ENCODE assay signal across 1 cellular context in genomic region chr5:16418471-16418922, GRCh38.
A peak's percentile ranks its signal among the peaks of the same experiment; 100 is the strongest.
TF ChIP-seq lines count a peak whose summit lies in the region.

No MANE protein-coding gene starts in this region.

TF ChIP-seq in K562, 482 proteins besides CTCF, POLR2A, EP300 and RAD21 (continued from another document and continues in another):
- TF ChIP-seq, protein P1, sequence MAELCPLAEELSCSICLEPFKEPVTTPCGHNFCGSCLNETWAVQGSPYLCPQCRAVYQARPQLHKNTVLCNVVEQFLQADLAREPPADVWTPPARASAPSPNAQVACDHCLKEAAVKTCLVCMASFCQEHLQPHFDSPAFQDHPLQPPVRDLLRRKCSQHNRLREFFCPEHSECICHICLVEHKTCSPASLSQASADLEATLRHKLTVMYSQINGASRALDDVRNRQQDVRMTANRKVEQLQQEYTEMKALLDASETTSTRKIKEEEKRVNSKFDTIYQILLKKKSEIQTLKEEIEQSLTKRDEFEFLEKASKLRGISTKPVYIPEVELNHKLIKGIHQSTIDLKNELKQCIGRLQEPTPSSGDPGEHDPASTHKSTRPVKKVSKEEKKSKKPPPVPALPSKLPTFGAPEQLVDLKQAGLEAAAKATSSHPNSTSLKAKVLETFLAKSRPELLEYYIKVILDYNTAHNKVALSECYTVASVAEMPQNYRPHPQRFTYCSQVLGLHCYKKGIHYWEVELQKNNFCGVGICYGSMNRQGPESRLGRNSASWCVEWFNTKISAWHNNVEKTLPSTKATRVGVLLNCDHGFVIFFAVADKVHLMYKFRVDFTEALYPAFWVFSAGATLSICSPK (IDR thresholded peaks at IDR 0.05; ENCODE audit: borderline replicate concordance), result no peak
- no peak for TF ChIP-seq EGR1 (conservative IDR thresholded peaks at IDR 0.05)
- TF ChIP-seq IRF2 (CRISPR knock-in tag; IDR thresholded peaks at IDR 0.05), result no peak
- TF ChIP-seq HCFC1 (IDR thresholded peaks at IDR 0.05; ENCODE audit: low read depth, low read length), result no peak
- TF ChIP-seq COPS2 (conservative IDR thresholded peaks at IDR 0.05), result no peak
- TF ChIP-seq JUNB (CRISPR knock-in tag; conservative IDR thresholded peaks at IDR 0.05), result no peak
- TF ChIP-seq ILK (tag; IDR thresholded peaks at IDR 0.05; ENCODE audit: borderline replicate concordance, low read depth), result peak; percentile 55; the same call in 1 of the 2 replicates
- no peak for TF ChIP-seq MXD1 (CRISPR knock-in tag; IDR thresholded peaks at IDR 0.05; ENCODE audit: borderline replicate concordance, poor library complexity, severe bottlenecking)
- TF ChIP-seq NEUROD1 (IDR thresholded peaks at IDR 0.05; ENCODE audit: borderline replicate concordance, low read depth, low read length, partially characterized antibody), result peak; percentile 22
- TF ChIP-seq HNRNPH1 (optimal IDR thresholded peaks at IDR 0.05; ENCODE audit: low read depth, low read length), result no peak
- no peak for TF ChIP-seq PRMT5 (CRISPR knock-in tag; IDR thresholded peaks at IDR 0.05)
- no peak for TF ChIP-seq ZNF174 (CRISPR knock-in tag; IDR thresholded peaks at IDR 0.05)
- TF ChIP-seq HNRNPK (IDR thresholded peaks at IDR 0.05; ENCODE audit: low read depth, low read length, poor library complexity, severe bottlenecking), result no peak
- TF ChIP-seq, protein P2, sequence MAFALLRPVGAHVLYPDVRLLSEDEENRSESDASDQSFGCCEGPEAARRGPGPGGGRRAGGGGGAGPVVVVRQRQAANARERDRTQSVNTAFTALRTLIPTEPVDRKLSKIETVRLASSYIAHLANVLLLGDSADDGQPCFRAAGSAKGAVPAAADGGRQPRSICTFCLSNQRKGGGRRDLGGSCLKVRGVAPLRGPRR (CRISPR knock-in tag; IDR thresholded peaks at IDR 0.05), result no peak; the same call in 1 of the 2 replicates
- no peak for TF ChIP-seq BHLHE40 (IDR thresholded peaks at IDR 0.05; ENCODE audit: low read length)
- no peak for TF ChIP-seq C11orf30 (IDR thresholded peaks at IDR 0.05; ENCODE audit: low read depth)
- TF ChIP-seq CEBPB (tag; IDR thresholded peaks at IDR 0.05), result no peak
- peak; percentile 86; the same call in 1 of the 2 replicates for TF ChIP-seq MEF2A (IDR thresholded peaks at IDR 0.05; ENCODE audit: control insufficient read depth, low read depth, low read length)
- no peak for TF ChIP-seq ZNF253 (CRISPR knock-in tag; conservative IDR thresholded peaks at IDR 0.05)
- TF ChIP-seq, protein P3, sequence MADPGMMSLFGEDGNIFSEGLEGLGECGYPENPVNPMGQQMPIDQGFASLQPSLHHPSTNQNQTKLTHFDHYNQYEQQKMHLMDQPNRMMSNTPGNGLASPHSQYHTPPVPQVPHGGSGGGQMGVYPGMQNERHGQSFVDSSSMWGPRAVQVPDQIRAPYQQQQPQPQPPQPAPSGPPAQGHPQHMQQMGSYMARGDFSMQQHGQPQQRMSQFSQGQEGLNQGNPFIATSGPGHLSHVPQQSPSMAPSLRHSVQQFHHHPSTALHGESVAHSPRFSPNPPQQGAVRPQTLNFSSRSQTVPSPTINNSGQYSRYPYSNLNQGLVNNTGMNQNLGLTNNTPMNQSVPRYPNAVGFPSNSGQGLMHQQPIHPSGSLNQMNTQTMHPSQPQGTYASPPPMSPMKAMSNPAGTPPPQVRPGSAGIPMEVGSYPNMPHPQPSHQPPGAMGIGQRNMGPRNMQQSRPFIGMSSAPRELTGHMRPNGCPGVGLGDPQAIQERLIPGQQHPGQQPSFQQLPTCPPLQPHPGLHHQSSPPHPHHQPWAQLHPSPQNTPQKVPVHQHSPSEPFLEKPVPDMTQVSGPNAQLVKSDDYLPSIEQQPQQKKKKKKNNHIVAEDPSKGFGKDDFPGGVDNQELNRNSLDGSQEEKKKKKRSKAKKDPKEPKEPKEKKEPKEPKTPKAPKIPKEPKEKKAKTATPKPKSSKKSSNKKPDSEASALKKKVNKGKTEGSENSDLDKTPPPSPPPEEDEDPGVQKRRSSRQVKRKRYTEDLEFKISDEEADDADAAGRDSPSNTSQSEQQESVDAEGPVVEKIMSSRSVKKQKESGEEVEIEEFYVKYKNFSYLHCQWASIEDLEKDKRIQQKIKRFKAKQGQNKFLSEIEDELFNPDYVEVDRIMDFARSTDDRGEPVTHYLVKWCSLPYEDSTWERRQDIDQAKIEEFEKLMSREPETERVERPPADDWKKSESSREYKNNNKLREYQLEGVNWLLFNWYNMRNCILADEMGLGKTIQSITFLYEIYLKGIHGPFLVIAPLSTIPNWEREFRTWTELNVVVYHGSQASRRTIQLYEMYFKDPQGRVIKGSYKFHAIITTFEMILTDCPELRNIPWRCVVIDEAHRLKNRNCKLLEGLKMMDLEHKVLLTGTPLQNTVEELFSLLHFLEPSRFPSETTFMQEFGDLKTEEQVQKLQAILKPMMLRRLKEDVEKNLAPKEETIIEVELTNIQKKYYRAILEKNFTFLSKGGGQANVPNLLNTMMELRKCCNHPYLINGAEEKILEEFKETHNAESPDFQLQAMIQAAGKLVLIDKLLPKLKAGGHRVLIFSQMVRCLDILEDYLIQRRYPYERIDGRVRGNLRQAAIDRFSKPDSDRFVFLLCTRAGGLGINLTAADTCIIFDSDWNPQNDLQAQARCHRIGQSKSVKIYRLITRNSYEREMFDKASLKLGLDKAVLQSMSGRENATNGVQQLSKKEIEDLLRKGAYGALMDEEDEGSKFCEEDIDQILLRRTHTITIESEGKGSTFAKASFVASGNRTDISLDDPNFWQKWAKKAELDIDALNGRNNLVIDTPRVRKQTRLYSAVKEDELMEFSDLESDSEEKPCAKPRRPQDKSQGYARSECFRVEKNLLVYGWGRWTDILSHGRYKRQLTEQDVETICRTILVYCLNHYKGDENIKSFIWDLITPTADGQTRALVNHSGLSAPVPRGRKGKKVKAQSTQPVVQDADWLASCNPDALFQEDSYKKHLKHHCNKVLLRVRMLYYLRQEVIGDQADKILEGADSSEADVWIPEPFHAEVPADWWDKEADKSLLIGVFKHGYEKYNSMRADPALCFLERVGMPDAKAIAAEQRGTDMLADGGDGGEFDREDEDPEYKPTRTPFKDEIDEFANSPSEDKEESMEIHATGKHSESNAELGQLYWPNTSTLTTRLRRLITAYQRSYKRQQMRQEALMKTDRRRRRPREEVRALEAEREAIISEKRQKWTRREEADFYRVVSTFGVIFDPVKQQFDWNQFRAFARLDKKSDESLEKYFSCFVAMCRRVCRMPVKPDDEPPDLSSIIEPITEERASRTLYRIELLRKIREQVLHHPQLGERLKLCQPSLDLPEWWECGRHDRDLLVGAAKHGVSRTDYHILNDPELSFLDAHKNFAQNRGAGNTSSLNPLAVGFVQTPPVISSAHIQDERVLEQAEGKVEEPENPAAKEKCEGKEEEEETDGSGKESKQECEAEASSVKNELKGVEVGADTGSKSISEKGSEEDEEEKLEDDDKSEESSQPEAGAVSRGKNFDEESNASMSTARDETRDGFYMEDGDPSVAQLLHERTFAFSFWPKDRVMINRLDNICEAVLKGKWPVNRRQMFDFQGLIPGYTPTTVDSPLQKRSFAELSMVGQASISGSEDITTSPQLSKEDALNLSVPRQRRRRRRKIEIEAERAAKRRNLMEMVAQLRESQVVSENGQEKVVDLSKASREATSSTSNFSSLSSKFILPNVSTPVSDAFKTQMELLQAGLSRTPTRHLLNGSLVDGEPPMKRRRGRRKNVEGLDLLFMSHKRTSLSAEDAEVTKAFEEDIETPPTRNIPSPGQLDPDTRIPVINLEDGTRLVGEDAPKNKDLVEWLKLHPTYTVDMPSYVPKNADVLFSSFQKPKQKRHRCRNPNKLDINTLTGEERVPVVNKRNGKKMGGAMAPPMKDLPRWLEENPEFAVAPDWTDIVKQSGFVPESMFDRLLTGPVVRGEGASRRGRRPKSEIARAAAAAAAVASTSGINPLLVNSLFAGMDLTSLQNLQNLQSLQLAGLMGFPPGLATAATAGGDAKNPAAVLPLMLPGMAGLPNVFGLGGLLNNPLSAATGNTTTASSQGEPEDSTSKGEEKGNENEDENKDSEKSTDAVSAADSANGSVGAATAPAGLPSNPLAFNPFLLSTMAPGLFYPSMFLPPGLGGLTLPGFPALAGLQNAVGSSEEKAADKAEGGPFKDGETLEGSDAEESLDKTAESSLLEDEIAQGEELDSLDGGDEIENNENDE (IDR thresholded peaks at IDR 0.05; ENCODE audit: low read depth, low read length), result no peak
- TF ChIP-seq ZSCAN29 (IDR thresholded peaks at IDR 0.05), result peak; percentile 36; the same call in 1 of the 2 replicates
- no peak for TF ChIP-seq SPI1 (IDR thresholded peaks at IDR 0.05; ENCODE audit: borderline replicate concordance, low read depth, low read length)
- TF ChIP-seq ZNF23 (CRISPR knock-in tag; IDR thresholded peaks at IDR 0.05), result peak; percentile 71
- TF ChIP-seq ZBTB34 (CRISPR knock-in tag; IDR thresholded peaks at IDR 0.05), result peak; percentile 74; the same call in 1 of the 2 replicates
- no peak for TF ChIP-seq RBM39 (optimal IDR thresholded peaks at IDR 0.05; ENCODE audit: low read depth, low read length)
- no peak for TF ChIP-seq RFX7 (CRISPR knock-in tag; IDR thresholded peaks at IDR 0.05)
- TF ChIP-seq BMI1 (IDR thresholded peaks at IDR 0.05; ENCODE audit: low read length), result no peak
- no peak for TF ChIP-seq PHF21A (IDR thresholded peaks at IDR 0.05; ENCODE audit: borderline replicate concordance, low read depth)
- no peak for TF ChIP-seq FIP1L1 (IDR thresholded peaks at IDR 0.05; ENCODE audit: low read depth, low read length, poor library complexity, severe bottlenecking)
- 0 out of 2 replicates have a peak, but pooled peaks have one; percentile 24 for TF ChIP-seq DEAF1 (CRISPR knock-in tag; IDR thresholded peaks at IDR 0.05)
- TF ChIP-seq, protein P4, sequence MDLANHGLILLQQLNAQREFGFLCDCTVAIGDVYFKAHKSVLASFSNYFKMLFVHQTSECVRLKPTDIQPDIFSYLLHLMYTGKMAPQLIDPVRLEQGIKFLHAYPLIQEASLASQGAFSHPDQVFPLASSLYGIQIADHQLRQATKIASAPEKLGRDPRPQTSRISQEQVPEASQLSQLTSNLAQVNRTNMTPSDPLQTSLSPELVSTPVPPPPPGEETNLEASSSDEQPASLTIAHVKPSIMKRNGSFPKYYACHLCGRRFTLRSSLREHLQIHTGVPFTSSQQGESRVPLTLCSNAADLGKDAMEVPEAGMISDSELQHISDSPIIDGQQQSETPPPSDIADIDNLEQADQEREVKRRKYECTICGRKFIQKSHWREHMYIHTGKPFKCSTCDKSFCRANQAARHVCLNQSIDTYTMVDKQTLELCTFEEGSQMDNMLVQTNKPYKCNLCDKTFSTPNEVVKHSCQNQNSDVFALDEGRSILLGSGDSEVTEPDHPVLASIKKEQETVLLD (IDR thresholded peaks at IDR 0.05), result peak; percentile 60; the same call in 1 of the 2 replicates
- TF ChIP-seq RBM17 (IDR thresholded peaks at IDR 0.05; ENCODE audit: borderline replicate concordance, low read depth, low read length), result no peak
- TF ChIP-seq, protein P5, sequence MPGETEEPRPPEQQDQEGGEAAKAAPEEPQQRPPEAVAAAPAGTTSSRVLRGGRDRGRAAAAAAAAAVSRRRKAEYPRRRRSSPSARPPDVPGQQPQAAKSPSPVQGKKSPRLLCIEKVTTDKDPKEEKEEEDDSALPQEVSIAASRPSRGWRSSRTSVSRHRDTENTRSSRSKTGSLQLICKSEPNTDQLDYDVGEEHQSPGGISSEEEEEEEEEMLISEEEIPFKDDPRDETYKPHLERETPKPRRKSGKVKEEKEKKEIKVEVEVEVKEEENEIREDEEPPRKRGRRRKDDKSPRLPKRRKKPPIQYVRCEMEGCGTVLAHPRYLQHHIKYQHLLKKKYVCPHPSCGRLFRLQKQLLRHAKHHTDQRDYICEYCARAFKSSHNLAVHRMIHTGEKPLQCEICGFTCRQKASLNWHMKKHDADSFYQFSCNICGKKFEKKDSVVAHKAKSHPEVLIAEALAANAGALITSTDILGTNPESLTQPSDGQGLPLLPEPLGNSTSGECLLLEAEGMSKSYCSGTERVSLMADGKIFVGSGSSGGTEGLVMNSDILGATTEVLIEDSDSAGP (CRISPR knock-in tag; IDR thresholded peaks at IDR 0.05), result no peak
- no peak for TF ChIP-seq ZFP1 (CRISPR knock-in tag; IDR thresholded peaks at IDR 0.05)
- peak; percentile 93 for TF ChIP-seq TARDBP (IDR thresholded peaks at IDR 0.05)
- 0 out of 2 replicates have a peak, but pooled peaks have one; percentile 15 for TF ChIP-seq ZNF41 (CRISPR knock-in tag; conservative IDR thresholded peaks at IDR 0.05)
- TF ChIP-seq U2AF2 (optimal IDR thresholded peaks at IDR 0.05; ENCODE audit: low read depth, low read length), result no peak
- 0 out of 2 replicates have a peak, but pooled peaks have one; percentile 26 for TF ChIP-seq MAFG (tag; conservative IDR thresholded peaks at IDR 0.05)
- no peak for TF ChIP-seq OTX1 (CRISPR knock-in tag; IDR thresholded peaks at IDR 0.05)
- TF ChIP-seq ZNF384 (IDR thresholded peaks at IDR 0.05; ENCODE audit: low read depth, low read length), result no peak
- no peak for TF ChIP-seq GTF2E2 (tag; IDR thresholded peaks at IDR 0.05)
- TF ChIP-seq TCF7L2 (IDR thresholded peaks at IDR 0.05; ENCODE audit: low read depth, low read length), result no peak
- no peak for TF ChIP-seq PPARD (CRISPR knock-in tag; IDR thresholded peaks at IDR 0.05)
- no peak for TF ChIP-seq SRSF3 (IDR thresholded peaks at IDR 0.05; ENCODE audit: insufficient read depth, low read length)
- TF ChIP-seq, protein P6, sequence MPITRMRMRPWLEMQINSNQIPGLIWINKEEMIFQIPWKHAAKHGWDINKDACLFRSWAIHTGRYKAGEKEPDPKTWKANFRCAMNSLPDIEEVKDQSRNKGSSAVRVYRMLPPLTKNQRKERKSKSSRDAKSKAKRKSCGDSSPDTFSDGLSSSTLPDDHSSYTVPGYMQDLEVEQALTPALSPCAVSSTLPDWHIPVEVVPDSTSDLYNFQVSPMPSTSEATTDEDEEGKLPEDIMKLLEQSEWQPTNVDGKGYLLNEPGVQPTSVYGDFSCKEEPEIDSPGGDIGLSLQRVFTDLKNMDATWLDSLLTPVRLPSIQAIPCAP (CRISPR knock-in tag; IDR thresholded peaks at IDR 0.05; ENCODE audit: borderline replicate concordance), result no peak
